ENCODE assay signal across 11 cellular contexts in the genomic region with DNA sequence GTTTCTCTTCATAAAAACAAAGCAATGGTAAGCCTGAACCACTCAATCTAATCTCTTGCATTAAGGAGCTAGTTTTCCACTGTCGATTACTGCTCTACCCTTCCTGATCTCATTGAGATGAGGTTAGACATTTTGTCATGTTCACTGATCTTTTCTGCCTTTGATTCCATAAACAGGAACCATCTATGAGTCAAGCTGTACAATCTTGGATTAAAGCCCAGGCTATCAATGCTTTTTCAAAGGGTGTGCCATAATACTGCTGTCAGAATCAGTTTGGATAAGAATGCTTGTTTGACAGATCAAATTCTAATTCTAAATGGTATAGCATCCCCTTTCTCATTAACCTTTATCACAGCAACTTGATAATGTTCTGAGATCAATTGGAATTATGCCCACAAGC. TPM values are rescaled to one million over a fixed set of nuclear protein-coding genes. Genes with fewer than 3 reads are reported as not detected.
DNase-seq lines count a peak whose midpoint lies in the region; ATAC-seq and TF ChIP-seq lines count a peak whose summit lies in the region.
"Had no signal": no experiment of that assay in that cellular context is flagged by ENCODE, and none has a peak within 500 bp of the region (broad histone marks: within the 10 kb centered on the region; RNA-seq: fewer than 3 reads in every experiment).

No MANE protein-coding gene starts in this region.

- intact Hi-C loops in left lung (cut with DNase I): no loop called here

- DNase-seq in Daoy (ENCODE audit: low read depth): peak; percentile 49
- peak; percentile 15 for DNase-seq in NCI-H1694 treated with DMSO at 0.1 percent for 48 hours (lab: John Stamatoyannopoulos, UW)
- DNase-seq in astrocyte of the hippocampus (ENCODE audit: low read depth, low spot score): peak; percentile 66
- no peak for DNase-seq in left lung
- no peak for DNase-seq in hippocampal formation (lab: John Stamatoyannopoulos, UW)
- DNase-seq in stimulated activated naive CD8-positive, alpha-beta T cell treated with anti-CD3 and anti-CD28 coated beads, Interleukin-15, Interleukin-2, amounts not matched to agents 100 U/mL and 50 U/mL, for 24 hours: no peak
- DNase-seq: NCI-H1048, nucleus accumbens had no signal

- ATAC-seq in left lung (peak; percentile 44), HG03280 (IDR thresholded peaks at IDR 0.05; ENCODE audit: unreplicated experiment) (no peak), GM21737 (IDR thresholded peaks at IDR 0.05; ENCODE audit: unreplicated experiment) (no peak)
- no peak for ATAC-seq in stimulated activated naive CD8-positive, alpha-beta T cell treated with anti-CD3 and anti-CD28 coated beads, Interleukin-15, Interleukin-2, amounts not matched to agents 100 U/mL and 50 U/mL, for 24 hours
- ATAC-seq: GM23338 had no signal

- peaks cover 0 to 2% of the 10 kb centered on the region in 2 donors for H3K4me1 ChIP-seq in left lung

- H3K36me3 ChIP-seq in left lung: no peaks in the 10 kb centered on the region

- peaks cover 0 to 2% of the 10 kb centered on the region in 2 donors for H3K27me3 ChIP-seq in left lung

- H3K27ac ChIP-seq in left lung: no peak overlapping the region

- no peak for TF ChIP-seq CTCF in left lung (IDR thresholded peaks at IDR 0.05)

- no peaks in the 10 kb centered on the region for H3K9me3 ChIP-seq in left lung

- H3K4me3 ChIP-seq in left lung: no peak overlapping the region
- H3K4me3 ChIP-seq: GM23338 had no signal

RNA-seq across cellular contexts. Expression of a gene that starts 16.1 kb away (rescaled TPM):
- total RNA-seq in Daoy (2014; rRNA removed; shearing (Covaris generic)): 3.3 and 3.8 TPM in 2 replicates
- 1 to 10 TPM; 1.9 to 2.5 TPM for total RNA-seq in left lung

Comparison
In these comparisons a context has a peak if more than half of its experiments do, and no peak if none do; other contexts are left out.
1. DNase-seq: peak in Daoy (single experiment), NCI-H1694 treated with DMSO at 0.1 percent for 48 hours (single experiment) and astrocyte of the hippocampus (single experiment); none in left lung (0 of 2), hippocampal formation (0 of 2) and stimulated activated naive CD8-positive, alpha-beta T cell treated with anti-CD3 and anti-CD28 coated beads, Interleukin-15, Interleukin-2, amounts not matched to agents 100 U/mL and 50 U/mL, for 24 hours (single experiment).